ENCODE assay signal across 16 cellular contexts in the genomic region with DNA sequence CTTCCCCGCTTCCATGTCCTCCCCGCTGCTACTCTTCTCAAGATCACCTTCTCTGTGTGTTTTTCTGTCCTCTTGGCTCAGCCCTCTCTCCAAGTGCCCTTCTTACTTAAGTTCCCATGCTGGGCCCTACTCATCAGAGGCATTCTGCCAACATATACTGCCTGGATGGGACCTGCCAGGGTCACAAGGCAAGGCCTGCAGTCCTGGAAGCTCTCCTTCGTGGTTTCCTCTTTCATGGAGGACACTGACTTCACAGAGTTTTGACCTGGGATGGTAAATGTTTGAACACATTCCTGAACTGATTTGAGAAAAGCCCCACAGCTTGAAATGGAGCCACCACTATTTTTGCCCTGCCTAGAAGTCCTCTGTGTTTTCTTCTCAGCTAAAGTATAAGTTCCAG.
DNase-seq lines count a peak whose midpoint lies in the region; ATAC-seq and TF ChIP-seq lines count a peak whose summit lies in the region.
"Had no signal": no experiment of that assay in that cellular context is flagged by ENCODE, and none has a peak within 500 bp of the region (broad histone marks: within the 10 kb centered on the region; RNA-seq: fewer than 3 reads in every experiment).

No MANE protein-coding gene starts in this region.

- H3K36me3 ChIP-seq in IMR-90 (ENCODE audit: control insufficient read depth, insufficient read depth, low read length) (no peaks in the 10 kb centered on the region), heart right ventricle (no peaks in the 10 kb centered on the region)

- peak overlapping the region; percentile 26; the same call in 1 of the 2 replicates for H3K23ac ChIP-seq in IMR-90 (ENCODE audit: low read depth, low read length)

- no peak overlapping the region for H3K4me2 ChIP-seq in IMR-90 (ENCODE audit: low read depth, low read length)
- H3K4me2 ChIP-seq: A549 had no signal

- H3K27me3 Mint-ChIP-seq in nephron (ENCODE audit: low read depth), result no peaks in the 10 kb centered on the region
- H3K27me3 Mint-ChIP-seq in T-helper 2 cell treated with Interferon-gamma antibody and Interleukin-4, amounts not matched to agents 5 μg/mL and 100 μg/mL, for 36 hours (ENCODE audit: low read depth), result no peaks in the 10 kb centered on the region

- peak overlapping the region; percentile 53 for H3K14ac ChIP-seq in IMR-90 (replicated peaks; ENCODE audit: low read depth, low read length)

- no peaks in the 10 kb centered on the region for H3K27me3 ChIP-seq in IMR-90 (ENCODE audit: control insufficient read depth, insufficient read depth, low read length)
- H3K27me3 ChIP-seq in heart right ventricle, result no peaks in the 10 kb centered on the region

- peak overlapping the region; percentile 29 to 53; a peak in 3 of 4 replicates for H4K8ac ChIP-seq in IMR-90 (ENCODE audit: low read depth in 2 of 2, low read length in 2 of 2)

- H3K9ac ChIP-seq in IMR-90 (ENCODE audit: low read depth, low read length), result no peak overlapping the region

- no peak for TF ChIP-seq POLR2A in IMR-90 (IDR thresholded peaks at IDR 0.05; ENCODE audit: low read depth, low read length)

- BruUV-seq in IMR-90 (replicated peaks; lab: Mats Ljungman, UMichigan), result no TSS peak

- H3K9me3 ChIP-seq in IMR-90 (ENCODE audit: control insufficient read depth, insufficient read depth, low read length), result peaks cover 2% of the 10 kb centered on the region; the same call in 1 of the 2 replicates
- peaks cover 0 to 19% (median 0%) of the 10 kb centered on the region in 11 donors for H3K9me3 ChIP-seq in heart right ventricle

- whole genome bisulfite sequencing in IMR-90 (ENCODE audit: extremely low coverage in 2 of 2, insufficient read length in 1 of 2), 2 experiments, result 90% methylated on average over 2 of the region's 3 CpGs; no CpG with 5 or more reads in 1 of the 2 experiments
- WGBS in heart right ventricle, 2 donors, result 81 to 89% methylated on average over 3 of the region's 3 CpGs

- peaks cover 15% of the 10 kb centered on the region for H3K4me1 ChIP-seq in IMR-90 (ENCODE audit: control insufficient read depth, insufficient read depth, low read length)
- peaks cover 0 to 4% (median 0%) of the 10 kb centered on the region in 9 donors for H3K4me1 ChIP-seq in heart right ventricle

- H3K4ac ChIP-seq in IMR-90 (ENCODE audit: low read depth, low read length), result peak overlapping the region; percentile 86

- CTCF ChIA-PET in IMR-90 (lab: Yijun Ruan, JAX), result no interaction called here

- H4K20me1 ChIP-seq in IMR-90 (ENCODE audit: insufficient read depth, low read length), result no peaks in the 10 kb centered on the region

- peaks cover 12% of the 10 kb centered on the region for H3K9me1 ChIP-seq in IMR-90 (ENCODE audit: insufficient read depth, low read length)

- H4K5ac ChIP-seq in IMR-90 (ENCODE audit: low read depth, low read length), result peak overlapping the region; percentile 28

- H3K27ac ChIP-seq in IMR-90 (ENCODE audit: insufficient read depth, low read length), result peak overlapping the region; percentile 54; the same call in 1 of the 2 replicates
- no peak overlapping the region for H3K27ac ChIP-seq in heart right ventricle
- H3K27ac ChIP-seq: RWPE1 had no signal

- H3K4me3 Mint-ChIP-seq in nephron, result no peak overlapping the region
- H3K4me3 Mint-ChIP-seq in T-helper 2 cell treated with Interferon-gamma antibody and Interleukin-4, amounts not matched to agents 5 μg/mL and 100 μg/mL, for 36 hours, result no peak overlapping the region

- dilution Hi-C loops in IMR-90 (cut with HindIII; ENCODE audit: low sequenced_read_pairs, unreplicated experiment), result no loop called here

- peak overlapping the region; percentile 90 for H4K91ac ChIP-seq in IMR-90 (ENCODE audit: insufficient read depth, low read depth, low read length)

- H2BK120ac ChIP-seq in IMR-90 (ENCODE audit: low read depth, low read length), result peak overlapping the region; percentile 74

- H3K18ac ChIP-seq in IMR-90 (ENCODE audit: low read depth, low read length), result peak overlapping the region; percentile 95

- POLR2A ChIA-PET in IMR-90 (lab: Charles Lee; ENCODE audit: unreplicated experiment), result no interaction called here

- intact Hi-C loops in IMR-90 (cut with micrococcal nuclease) (no loop called here), heart right ventricle (cut with DNase I) (no loop called here)

- H2BK20ac ChIP-seq in IMR-90 (ENCODE audit: low read depth, low read length), result peak overlapping the region; percentile 87

- H3K36me3 Mint-ChIP-seq in nephron (ENCODE audit: low read depth), result peaks cover 34% of the 10 kb centered on the region
- H3K36me3 Mint-ChIP-seq in T-helper 2 cell treated with Interferon-gamma antibody and Interleukin-4, amounts not matched to agents 5 μg/mL and 100 μg/mL, for 36 hours (ENCODE audit: low read depth), result peaks cover 5% of the 10 kb centered on the region

- H2BK15ac ChIP-seq in IMR-90 (ENCODE audit: low read depth, low read length), result peak overlapping the region; percentile 32; the same call in 2 of the 3 replicates

- ATAC-seq in IMR-90 (ENCODE audit: low read depth), result no peak; the same call in 1 of the 2 replicates
- ATAC-seq in heart right ventricle, result no peak

- peak overlapping the region in 2 of 3 experiments; percentile 18 to 36 for H3K27ac Mint-ChIP-seq in nephron
- no peak overlapping the region for H3K27ac Mint-ChIP-seq in T-helper 2 cell treated with Interferon-gamma antibody and Interleukin-4, amounts not matched to agents 5 μg/mL and 100 μg/mL, for 36 hours

- H3K9me3 Mint-ChIP-seq in nephron, result peaks cover 62% of the 10 kb centered on the region
- peaks cover 23% of the 10 kb centered on the region for H3K9me3 Mint-ChIP-seq in T-helper 2 cell treated with Interferon-gamma antibody and Interleukin-4, amounts not matched to agents 5 μg/mL and 100 μg/mL, for 36 hours

- H2AK9ac ChIP-seq in IMR-90 (replicated peaks; ENCODE audit: low read depth, low read length, poor library complexity), result peak overlapping the region; percentile 85

- H3K4me3 ChIP-seq in IMR-90 (ENCODE audit: insufficient read depth, low read depth, low read length), result no peak overlapping the region
- no peak overlapping the region for H3K4me3 ChIP-seq in choroid plexus epithelial cell (ENCODE audit: low read depth, low read length)
- no peak overlapping the region for H3K4me3 ChIP-seq in heart right ventricle
- H3K4me3 ChIP-seq: A549 had no signal

- H2AK5ac ChIP-seq in IMR-90 (ENCODE audit: low read depth, low read length), result peak overlapping the region; percentile 91

- no peak for TF ChIP-seq RAD21 in IMR-90 (IDR thresholded peaks at IDR 0.05; ENCODE audit: low read length)

- H3K4me1 Mint-ChIP-seq in nephron, result peaks cover 4% of the 10 kb centered on the region
- H3K4me1 Mint-ChIP-seq in T-helper 2 cell treated with Interferon-gamma antibody and Interleukin-4, amounts not matched to agents 5 μg/mL and 100 μg/mL, for 36 hours (ENCODE audit: low read depth), result no peaks in the 10 kb centered on the region

- no peak overlapping the region for H3K56ac ChIP-seq in IMR-90 (ENCODE audit: extremely low read depth, insufficient read depth, low read length)

- H3K79me1 ChIP-seq in IMR-90 (ENCODE audit: low read depth in 1 of 2, low read length in 2 of 2), result peaks cover 0 to 7% of the 10 kb centered on the region in 2 experiments; a peak in 2 of 4 replicates

- no peak for TF ChIP-seq CTCF in IMR-90 (conservative IDR thresholded peaks at IDR 0.05; ENCODE audit: low read depth, low read length)
- TF ChIP-seq CTCF in choroid plexus epithelial cell (conservative IDR thresholded peaks at IDR 0.05; ENCODE audit: low read depth, low read length), result no peak
- no peak for TF ChIP-seq CTCF in nephron (IDR thresholded peaks at IDR 0.05; ENCODE audit: unreplicated experiment in 3 of 3)
- TF ChIP-seq CTCF in heart right ventricle (IDR thresholded peaks at IDR 0.05), result no peak

- DNase-seq in Daoy (ENCODE audit: low read depth) (peak; percentile 36), IMR-90 (peak; percentile 37), choroid plexus epithelial cell (ENCODE audit: low read depth) (peak; percentile 58), NCI-H748 treated with DMSO at 0.1 percent for 48 hours (lab: John Stamatoyannopoulos, UW) (no peak), heart right ventricle (no peak), NCI-H524 treated with DMSO at 0.1 percent for 48 hours (lab: John Stamatoyannopoulos, UW) (no peak)
- DNase-seq in T-helper 2 cell treated with Interferon-gamma antibody and Interleukin-4, amounts not matched to agents 5 μg/mL and 100 μg/mL, for 36 hours (ENCODE audit: low spot score), result no peak
- DNase-seq: C1 segment of cervical spinal cord, DMS 273 treated with DMSO at 0.1 percent for 48 hours, NCI-H1417 treated with DMSO at 0.1 percent for 48 hours, NCI-H2081, NCI-H2227 treated with DMSO at 0.1 percent for 48 hours, NCI-H526 had no signal

- H2BK5ac ChIP-seq in IMR-90 (ENCODE audit: low read depth, low read length, poor library complexity, severe bottlenecking), result peak overlapping the region; percentile 57

- in situ Hi-C loops in IMR-90 (cut with MboI; ENCODE audit: low sequenced_read_pairs), result no loop called here

- H2AFZ ChIP-seq in IMR-90 (replicated peaks; ENCODE audit: low read length, poor library complexity), result peak overlapping the region; percentile 18

TF ChIP-seq in IMR-90, 13 proteins besides CTCF, POLR2A, EP300 and RAD21 (continues in another document):
- TF ChIP-seq NFE2L2 (IDR thresholded peaks at IDR 0.05; ENCODE audit: low read depth, low read length), result no peak
- TF ChIP-seq MAFK (IDR thresholded peaks at IDR 0.05; ENCODE audit: low read depth, low read length), result no peak
- no peak for TF ChIP-seq RFX5 (IDR thresholded peaks at IDR 0.05; ENCODE audit: low read depth, low read length)
- no peak for TF ChIP-seq BHLHE40 (IDR thresholded peaks at IDR 0.05; ENCODE audit: low read depth, low read length)
- TF ChIP-seq CEBPB (IDR thresholded peaks at IDR 0.05; ENCODE audit: low read depth, low read length), result no peak
- no peak for TF ChIP-seq USF2 (IDR thresholded peaks at IDR 0.05; ENCODE audit: low read depth, low read length)
- no peak for TF ChIP-seq FOS (IDR thresholded peaks at IDR 0.05; ENCODE audit: low read depth, low read length)
- no peak for TF ChIP-seq CHD1 (IDR thresholded peaks at IDR 0.05; ENCODE audit: low read depth, low read length)
- no peak for TF ChIP-seq RCOR1 (IDR thresholded peaks at IDR 0.05; ENCODE audit: insufficient replicate concordance, low read length)
- no peak for TF ChIP-seq MXI1 (IDR thresholded peaks at IDR 0.05; ENCODE audit: borderline replicate concordance, low read depth, low read length)

Comparison
In these comparisons a context has a peak if more than half of its experiments do, and no peak if none do; other contexts are left out.
1. DNase-seq: peak in Daoy (single experiment), IMR-90 (single experiment) and choroid plexus epithelial cell (single experiment); none in T-helper 2 cell treated with Interferon-gamma antibody and Interleukin-4, amounts not matched to agents 5 μg/mL and 100 μg/mL, for 36 hours (single experiment), NCI-H748 treated with DMSO at 0.1 percent for 48 hours (single experiment), heart right ventricle (0 of 2) and NCI-H524 treated with DMSO at 0.1 percent for 48 hours (single experiment).